29 cellular contexts compared by ENCODE assay signal in genomic region chr13:112170823-112171569, GRCh38.
"Had no signal": no experiment of that assay in that cellular context is flagged by ENCODE, and none has a peak within 500 bp of the region (broad histone marks: within the 10 kb centered on the region; RNA-seq: fewer than 3 reads in every experiment).

No MANE protein-coding gene starts in this region.

- H3K27me3 ChIP-seq: ascending aorta had no signal

- H3K4me1 ChIP-seq: ascending aorta, breast epithelium had no signal

- H3K27ac ChIP-seq: ascending aorta, breast epithelium, cardiac muscle cell, VCaP had no signal

- H3K4me1 Mint-ChIP-seq: activated naive CD8-positive, alpha-beta T cell treated with anti-CD3 and anti-CD28 coated beads, Interleukin-2, amount 10 ng/mL, durations not matched to agents 7 days and 5 days; central memory CD8-positive, alpha-beta T cell had no signal

- DNase-seq: activated CD4-positive, alpha-beta T cell treated with anti-CD3 and anti-CD28 coated beads for 1 hour; activated CD4-positive, alpha-beta T cell treated with anti-CD3 and anti-CD28 coated beads for 48 hours; activated CD4-positive, alpha-beta T cell treated with anti-CD3 and anti-CD28 coated beads, Interleukin-2, amount 50 U/mL, for 1 hour; activated CD4-positive, alpha-beta T cell treated with anti-CD3 and anti-CD28 coated beads, Interleukin-2, amount 50 U/mL, for 48 hours; activated CD8-positive, alpha-beta memory T cell treated with anti-CD3 and anti-CD28 coated beads for 24 hours; activated CD8-positive, alpha-beta memory T cell treated with anti-CD3 and anti-CD28 coated beads, Interleukin-2, amount 50 U/mL, for 4 hours; activated CD8-positive, alpha-beta T cell treated with anti-CD3 and anti-CD28 coated beads for 36 hours; activated gamma-delta T cell; activated naive CD4-positive, alpha-beta T cell; activated naive CD4-positive, alpha-beta T cell treated with anti-CD3 and anti-CD28 coated beads, Interleukin-2, amount 10 ng/mL, durations not matched to agents 7 days and 5 days; activated naive CD8-positive, alpha-beta T cell treated with anti-CD3 and anti-CD28 coated beads, Interleukin-2, amount 10 ng/mL, durations not matched to agents 7 days and 5 days; activated T-cell treated with anti-CD3 and anti-CD28 coated beads for 4 hours; activated T-cell treated with anti-CD3 and anti-CD28 coated beads, Interleukin-2, amount 50 U/mL, for 24 hours; activated T-cell treated with anti-CD3 and anti-CD28 coated beads, Interleukin-2, amount 50 U/mL, for 72 hours; cortex of kidney; dermis blood vessel endothelial cell; effector CD4-positive, alpha-beta T cell; effector memory CD8-positive, alpha-beta T cell; foreskin fibroblast; T-helper 2 cell had no signal

- H3K27me3 Mint-ChIP-seq: activated naive CD4-positive, alpha-beta T cell treated with anti-CD3 and anti-CD28 coated beads, Interleukin-2, amount 10 ng/mL, durations not matched to agents 7 days and 5 days; activated naive CD8-positive, alpha-beta T cell treated with anti-CD3 and anti-CD28 coated beads, Interleukin-2, amount 10 ng/mL, durations not matched to agents 7 days and 5 days had no signal

- H3K4me3 ChIP-seq: ascending aorta, breast epithelium, cardiac muscle cell had no signal

- H3K36me3 ChIP-seq: ascending aorta, breast epithelium, cardiac muscle cell had no signal

- ATAC-seq: activated CD8-positive, alpha-beta T cell treated with anti-CD3 and anti-CD28 coated beads for 36 hours; activated naive CD4-positive, alpha-beta T cell treated with anti-CD3 and anti-CD28 coated beads, Interleukin-2, amount 50 U/mL, for 72 hours; activated T-cell treated with anti-CD3 and anti-CD28 coated beads, Interleukin-2, amount 50 U/mL, for 72 hours; effector memory CD8-positive, alpha-beta T cell; esophagus mucosa; WTC11 had no signal

- H3K9me3 ChIP-seq: ascending aorta had no signal

- H3K4me3 Mint-ChIP-seq: activated CD8-positive, alpha-beta T cell treated with anti-CD3 and anti-CD28 coated beads for 36 hours; activated naive CD4-positive, alpha-beta T cell treated with anti-CD3 and anti-CD28 coated beads, Interleukin-2, amount 10 ng/mL, durations not matched to agents 7 days and 5 days; activated naive CD8-positive, alpha-beta T cell treated with anti-CD3 and anti-CD28 coated beads, Interleukin-2, amount 10 ng/mL, durations not matched to agents 7 days and 5 days; activated T-cell treated with anti-CD3 and anti-CD28 coated beads, Interleukin-2, amount 50 U/mL, for 24 hours; activated T-cell treated with anti-CD3 and anti-CD28 coated beads, Interleukin-2, amount 50 U/mL, for 72 hours; brain; central memory CD8-positive, alpha-beta T cell; effector memory CD8-positive, alpha-beta T cell; WTC11 had no signal

- H3K36me3 Mint-ChIP-seq: activated naive CD4-positive, alpha-beta T cell treated with anti-CD3 and anti-CD28 coated beads, Interleukin-2, amount 10 ng/mL, durations not matched to agents 7 days and 5 days; activated naive CD4-positive, alpha-beta T cell treated with anti-CD3 and anti-CD28 coated beads, Interleukin-2, amount 50 U/mL, for 72 hours; activated naive CD8-positive, alpha-beta T cell treated with anti-CD3 and anti-CD28 coated beads, Interleukin-2, amount 10 ng/mL, durations not matched to agents 7 days and 5 days; brain had no signal

- H3K27ac Mint-ChIP-seq: activated CD8-positive, alpha-beta T cell treated with anti-CD3 and anti-CD28 coated beads for 36 hours; activated naive CD4-positive, alpha-beta T cell treated with anti-CD3 and anti-CD28 coated beads, Interleukin-2, amount 10 ng/mL, durations not matched to agents 7 days and 5 days; activated naive CD4-positive, alpha-beta T cell treated with anti-CD3 and anti-CD28 coated beads, Interleukin-2, amount 50 U/mL, for 72 hours; activated naive CD8-positive, alpha-beta T cell treated with anti-CD3 and anti-CD28 coated beads, Interleukin-2, amount 10 ng/mL, durations not matched to agents 7 days and 5 days; activated T-cell treated with anti-CD3 and anti-CD28 coated beads, Interleukin-2, amount 50 U/mL, for 24 hours; activated T-cell treated with anti-CD3 and anti-CD28 coated beads, Interleukin-2, amount 50 U/mL, for 72 hours; effector memory CD8-positive, alpha-beta T cell; WTC11 had no signal
